Comparison of ENCODE assay signal across 18 cellular contexts in the genomic region with DNA sequence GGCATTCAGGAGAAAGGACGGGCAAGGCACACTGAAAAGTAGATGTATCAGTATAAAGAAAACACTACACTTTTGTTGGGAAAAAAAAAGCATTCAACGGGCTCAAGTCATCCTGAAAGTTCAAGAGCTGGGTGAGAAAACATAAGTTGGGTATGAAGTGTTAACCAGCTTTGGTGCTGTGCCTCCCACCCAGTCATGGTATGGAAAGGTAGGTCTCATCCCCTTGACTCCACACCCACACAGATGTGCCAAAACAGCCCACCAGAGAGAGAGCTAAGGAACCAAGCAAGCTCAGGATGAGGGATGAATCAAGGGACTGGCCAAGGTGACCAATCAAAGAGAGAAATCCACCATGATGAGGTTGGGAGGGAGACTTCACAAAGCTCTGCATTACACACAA. TPM values are rescaled to one million over a fixed set of nuclear protein-coding genes. Genes with fewer than 3 reads are reported as not detected.
"Had no signal": no experiment of that assay in that cellular context is flagged by ENCODE, and none has a peak within 500 bp of the region (broad histone marks: within the 10 kb centered on the region; RNA-seq: fewer than 3 reads in every experiment).

No MANE protein-coding gene starts in this region.

- H3K4me1 Mint-ChIP-seq: naive thymus-derived CD8-positive, alpha-beta T cell had no signal

- DNase-seq: activated CD4-positive, CD25-positive, alpha-beta regulatory T cell treated with anti-CD3 and anti-CD28 coated beads, Interleukin-2, amount 50 U/mL, for 72 hours; activated gamma-delta T cell treated with Interleukin-2 at 50 U/mL for 16 hours; activated naive CD4-positive, alpha-beta T cell treated with anti-CD3 and anti-CD28 coated beads, Interleukin-2, amount 50 U/mL, for 16 hours; anterior cingulate cortex; cerebellar nuclear complex; colonic mucosa; effector CD8-positive, alpha-beta T cell; left lung; lower lobe of right lung; mesenchymal stem cell; naive thymus-derived CD8-positive, alpha-beta T cell; right cardiac atrium; stimulated activated CD4-positive, alpha-beta T cell treated with anti-CD3 and anti-CD28 coated beads, Interleukin-4, amount 100 ng/mL, for 1 hour; substantia nigra; uterus had no signal

- H3K27ac Mint-ChIP-seq: naive thymus-derived CD8-positive, alpha-beta T cell; stimulated activated naive CD8-positive, alpha-beta T cell treated with anti-CD3 and anti-CD28 coated beads, Interleukin-15, Interleukin-2, amounts not matched to agents 100 ng/mL and 50 ng/mL, for 24 hours; type B pancreatic cell had no signal

- H3K4me3 Mint-ChIP-seq: naive thymus-derived CD8-positive, alpha-beta T cell; stimulated activated naive CD8-positive, alpha-beta T cell treated with anti-CD3 and anti-CD28 coated beads, Interleukin-15, Interleukin-2, amounts not matched to agents 100 ng/mL and 50 ng/mL, for 24 hours; type B pancreatic cell had no signal

- H3K9me3 Mint-ChIP-seq: type B pancreatic cell had no signal

- H3K36me3 Mint-ChIP-seq: type B pancreatic cell had no signal

- ATAC-seq: left lung; lower lobe of right lung; naive thymus-derived CD8-positive, alpha-beta T cell; right cardiac atrium had no signal

RNA-seq across cellular contexts. Expression of a gene that starts 54.7 kb away (rescaled TPM):
- total RNA-seq: frontal cortex; naive thymus-derived CD8-positive, alpha-beta T cell had no signal
